ENCODE assay signal across 9 cellular contexts in genomic region chr11:114432893-114433292, GRCh38.
"Had no signal": no experiment of that assay in that cellular context is flagged by ENCODE, and none has a peak within 500 bp of the region (broad histone marks: within the 10 kb centered on the region; RNA-seq: fewer than 3 reads in every experiment).

No MANE protein-coding gene starts in this region.

- H3K36me3 ChIP-seq: HAP-1 had no signal

- H3K9ac ChIP-seq: GM23248, KMS-11 had no signal

- DNase-seq: GM23248, GOT3, H7, HFFc6, Karpas-422, KBM-7 had no signal

- H3K27ac ChIP-seq: GM23248, KMS-11 had no signal

- H3K4me2 ChIP-seq: KMS-11 had no signal

- ATAC-seq: HCT116 had no signal

- H3K4me1 ChIP-seq: HAP-1 had no signal

- H3K4me3 ChIP-seq: GM23248, HAP-1 had no signal

- H3K9me3 ChIP-seq: HAP-1 had no signal

- H2AFZ ChIP-seq: GM23248 had no signal
